ENCODE assay signal across 15 cellular contexts in the genomic region with DNA sequence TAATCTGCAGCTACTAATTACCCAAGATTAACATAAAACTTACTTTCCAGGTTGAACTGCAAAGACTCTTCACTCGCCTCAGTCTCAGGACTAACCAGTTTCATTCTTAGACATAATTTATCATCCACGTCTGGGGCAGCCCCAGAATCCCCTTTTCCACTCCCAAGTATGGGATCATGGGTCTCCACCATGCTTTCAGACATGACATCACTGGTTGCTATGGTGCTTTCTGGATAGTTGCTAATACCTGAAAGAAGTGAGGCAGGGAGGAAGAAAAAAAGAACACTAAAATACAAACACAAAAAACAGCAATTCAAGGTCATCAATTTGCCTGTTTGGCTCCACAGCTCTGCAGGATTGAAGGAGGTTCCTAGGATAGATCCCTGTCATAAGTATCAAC. TPM values are rescaled to one million over a fixed set of nuclear protein-coding genes. Genes with fewer than 3 reads are reported as not detected.
DNase-seq lines count a peak whose midpoint lies in the region; ATAC-seq and TF ChIP-seq lines count a peak whose summit lies in the region.
"Had no signal": no experiment of that assay in that cellular context is flagged by ENCODE, and none has a peak within 500 bp of the region (broad histone marks: within the 10 kb centered on the region; RNA-seq: fewer than 3 reads in every experiment).

No MANE protein-coding gene starts in this region.

- intact Hi-C loops in activated CD4-positive, alpha-beta memory T cell treated with anti-CD3 and anti-CD28 coated beads for 36 hours (cut with micrococcal nuclease), result no loop called here
- intact Hi-C loops in IMR-90 (cut with micrococcal nuclease), result loop anchor here (10.0 kb wide), 1 partner anchor 318 kb away; no protein-coding TSS in a partner anchor

- no peak overlapping the region for H2BK5ac ChIP-seq in IMR-90 (ENCODE audit: low read depth, low read length, poor library complexity, severe bottlenecking)
- no peak overlapping the region for H2BK5ac ChIP-seq in mesendoderm (ENCODE audit: low read length)

- TF ChIP-seq POLR2A in IMR-90 (IDR thresholded peaks at IDR 0.05; ENCODE audit: low read depth, low read length), result no peak

- no peak overlapping the region for H3K4me3 Mint-ChIP-seq in activated CD4-positive, alpha-beta memory T cell treated with anti-CD3 and anti-CD28 coated beads for 36 hours
- H3K4me3 Mint-ChIP-seq in activated CD4-positive, alpha-beta memory T cell treated with anti-CD3 and anti-CD28 coated beads, Interleukin-2, amount 10 ng/mL, durations not matched to agents 7 days and 5 days, result no peak overlapping the region
- H3K4me3 Mint-ChIP-seq in activated T-helper 17 cell treated with anti-CD3 and anti-CD28 coated beads, Interleukin-2, amount 50 U/mL, for 72 hours, result no peak overlapping the region
- H3K4me3 Mint-ChIP-seq: CD4-positive, alpha-beta memory T cell; GM23338; H9 had no signal

- H3K4me1 ChIP-seq in IMR-90 (ENCODE audit: control insufficient read depth, insufficient read depth, low read length) (peaks cover 5% of the 10 kb centered on the region), mesendoderm (ENCODE audit: control insufficient read depth, low read depth, low read length) (no peaks in the 10 kb centered on the region)

- no peak overlapping the region for H3K56ac ChIP-seq in IMR-90 (ENCODE audit: extremely low read depth, insufficient read depth, low read length)
- no peak overlapping the region for H3K56ac ChIP-seq in mesendoderm (ENCODE audit: low read length)

- H3K27me3 ChIP-seq in IMR-90 (ENCODE audit: control insufficient read depth, insufficient read depth, low read length), result no peaks in the 10 kb centered on the region
- H3K27me3 ChIP-seq in mesendoderm (ENCODE audit: insufficient read depth, low read length, poor library complexity), result no peaks in the 10 kb centered on the region
- H3K27me3 ChIP-seq: BE2C had no signal

- H2BK120ac ChIP-seq in IMR-90 (ENCODE audit: low read depth, low read length), result no peak overlapping the region
- no peak overlapping the region for H2BK120ac ChIP-seq in mesendoderm (ENCODE audit: low read depth, low read length)

- H3K36me3 ChIP-seq in IMR-90 (ENCODE audit: control insufficient read depth, insufficient read depth, low read length) (peaks cover 20% of the 10 kb centered on the region), mesendoderm (ENCODE audit: control insufficient read depth, insufficient read depth, low read length) (no peaks in the 10 kb centered on the region)

- no peak overlapping the region for H2AFZ ChIP-seq in IMR-90 (replicated peaks; ENCODE audit: low read length, poor library complexity)
- H2AFZ ChIP-seq: GM23338 had no signal

- H3K9me1 ChIP-seq in IMR-90 (ENCODE audit: insufficient read depth, low read length), result peaks cover 10% of the 10 kb centered on the region; the same call in 1 of the 2 replicates

- CTCF ChIA-PET in activated CD4-positive, alpha-beta memory T cell treated with anti-CD3 and anti-CD28 coated beads for 36 hours (lab: Charles Lee), result interaction anchor here (0.6 kb wide), 1 partner anchor 49 kb away, joined by 3 read pairs; no protein-coding TSS in a partner anchor
- CTCF ChIA-PET in activated CD4-positive, alpha-beta memory T cell treated with anti-CD3 and anti-CD28 coated beads, Interleukin-2, amount 10 ng/mL, durations not matched to agents 7 days and 5 days (lab: Charles Lee), result no interaction called here
- CTCF ChIA-PET in IMR-90 (lab: Yijun Ruan, JAX), result no interaction called here

- no peak for TF ChIP-seq CTCF in IMR-90 (conservative IDR thresholded peaks at IDR 0.05; ENCODE audit: low read depth, low read length)

- H3K36me3 Mint-ChIP-seq in activated CD4-positive, alpha-beta memory T cell treated with anti-CD3 and anti-CD28 coated beads for 36 hours, result peaks cover 6% of the 10 kb centered on the region
- H3K36me3 Mint-ChIP-seq in activated CD4-positive, alpha-beta memory T cell treated with anti-CD3 and anti-CD28 coated beads, Interleukin-2, amount 10 ng/mL, durations not matched to agents 7 days and 5 days (ENCODE audit: low read depth), result peaks cover 7% of the 10 kb centered on the region
- H3K36me3 Mint-ChIP-seq in activated T-helper 17 cell treated with anti-CD3 and anti-CD28 coated beads, Interleukin-2, amount 50 U/mL, for 72 hours (ENCODE audit: low read depth), result peaks cover 47% of the 10 kb centered on the region

- no peak overlapping the region for H3K9ac ChIP-seq in IMR-90 (ENCODE audit: low read depth, low read length)
- no peak overlapping the region for H3K9ac ChIP-seq in mesendoderm (ENCODE audit: low read length)

- no peak for DNase-seq in activated CD4-positive, alpha-beta memory T cell treated with anti-CD3 and anti-CD28 coated beads for 36 hours
- DNase-seq in activated CD4-positive, alpha-beta memory T cell treated with anti-CD3 and anti-CD28 coated beads, Interleukin-2, amount 10 ng/mL, durations not matched to agents 7 days and 5 days, result no peak
- no peak for DNase-seq in IMR-90
- peak; percentile 3 for DNase-seq in mesendoderm
- DNase-seq in COR-L47 (lab: John Stamatoyannopoulos, UW), result no peak
- DNase-seq: BE2C; CD4-positive, alpha-beta memory T cell; DMS153; DMS79 treated with DMSO at 0.1 percent for 48 hours; EL; H9 had no signal

- H4K5ac ChIP-seq in IMR-90 (ENCODE audit: low read depth, low read length) (no peak overlapping the region), mesendoderm (ENCODE audit: low read length) (no peak overlapping the region)

- H3K4ac ChIP-seq in IMR-90 (ENCODE audit: low read depth, low read length) (no peak overlapping the region), mesendoderm (ENCODE audit: low read depth, low read length) (no peak overlapping the region)

- H2AK5ac ChIP-seq in IMR-90 (ENCODE audit: low read depth, low read length) (no peak overlapping the region), mesendoderm (ENCODE audit: low read length) (no peak overlapping the region)

- H3K9me3 Mint-ChIP-seq in activated CD4-positive, alpha-beta memory T cell treated with anti-CD3 and anti-CD28 coated beads for 36 hours, result no peaks in the 10 kb centered on the region
- H3K9me3 Mint-ChIP-seq in activated CD4-positive, alpha-beta memory T cell treated with anti-CD3 and anti-CD28 coated beads, Interleukin-2, amount 10 ng/mL, durations not matched to agents 7 days and 5 days, result no peaks in the 10 kb centered on the region
- H3K9me3 Mint-ChIP-seq in activated T-helper 17 cell treated with anti-CD3 and anti-CD28 coated beads, Interleukin-2, amount 50 U/mL, for 72 hours, result no peaks in the 10 kb centered on the region
- H3K9me3 Mint-ChIP-seq: CD4-positive, alpha-beta memory T cell; GM23338; H9 had no signal

- dilution Hi-C loops in IMR-90 (cut with HindIII; ENCODE audit: low sequenced_read_pairs, unreplicated experiment), result no loop called here

- in situ Hi-C loops in IMR-90 (cut with MboI; ENCODE audit: low sequenced_read_pairs), result no loop called here

- H3K27ac ChIP-seq in IMR-90 (ENCODE audit: insufficient read depth, low read length) (no peak overlapping the region), mesendoderm (ENCODE audit: low read depth, low read length) (no peak overlapping the region)
- H3K27ac ChIP-seq: C4-2B had no signal

- H3K27ac Mint-ChIP-seq in activated CD4-positive, alpha-beta memory T cell treated with anti-CD3 and anti-CD28 coated beads for 36 hours, result peak overlapping the region; percentile 7
- H3K27ac Mint-ChIP-seq in activated CD4-positive, alpha-beta memory T cell treated with anti-CD3 and anti-CD28 coated beads, Interleukin-2, amount 10 ng/mL, durations not matched to agents 7 days and 5 days, result no peak overlapping the region
- peak overlapping the region; percentile 18 for H3K27ac Mint-ChIP-seq in activated T-helper 17 cell treated with anti-CD3 and anti-CD28 coated beads, Interleukin-2, amount 50 U/mL, for 72 hours
- H3K27ac Mint-ChIP-seq: GM23338 had no signal

- H3K14ac ChIP-seq in IMR-90 (replicated peaks; ENCODE audit: low read depth, low read length), result no peak overlapping the region

- no peak overlapping the region for H3K4me2 ChIP-seq in IMR-90 (ENCODE audit: low read depth, low read length)
- H3K4me2 ChIP-seq in mesendoderm (ENCODE audit: low read length), result no peak overlapping the region
- H3K4me2 ChIP-seq: GM23338 had no signal

- H4K8ac ChIP-seq in IMR-90 (ENCODE audit: low read depth in 2 of 2, low read length in 2 of 2) (no peak overlapping the region), mesendoderm (ENCODE audit: low read depth, low read length) (no peak overlapping the region)

- H3K23ac ChIP-seq in IMR-90 (ENCODE audit: low read depth, low read length) (no peak overlapping the region), mesendoderm (ENCODE audit: low read length) (no peak overlapping the region)

- peaks cover 14 to 35% of the 10 kb centered on the region in 2 experiments for H3K79me1 ChIP-seq in IMR-90 (ENCODE audit: low read depth in 1 of 2, low read length in 2 of 2)
- peaks cover 2% of the 10 kb centered on the region for H3K79me1 ChIP-seq in mesendoderm (ENCODE audit: low read length)

- no peak for TF ChIP-seq RAD21 in IMR-90 (IDR thresholded peaks at IDR 0.05; ENCODE audit: low read length)

- H3K18ac ChIP-seq in IMR-90 (ENCODE audit: low read depth, low read length), result no peak overlapping the region
- no peak overlapping the region for H3K18ac ChIP-seq in mesendoderm (ENCODE audit: low read length)

- H3K27me3 Mint-ChIP-seq in activated CD4-positive, alpha-beta memory T cell treated with anti-CD3 and anti-CD28 coated beads for 36 hours, result no peaks in the 10 kb centered on the region
- H3K27me3 Mint-ChIP-seq in activated CD4-positive, alpha-beta memory T cell treated with anti-CD3 and anti-CD28 coated beads, Interleukin-2, amount 10 ng/mL, durations not matched to agents 7 days and 5 days, result no peaks in the 10 kb centered on the region
- H3K27me3 Mint-ChIP-seq in activated T-helper 17 cell treated with anti-CD3 and anti-CD28 coated beads, Interleukin-2, amount 50 U/mL, for 72 hours, result no peaks in the 10 kb centered on the region
- H3K27me3 Mint-ChIP-seq: CD4-positive, alpha-beta memory T cell had no signal

- no peak overlapping the region for H4K91ac ChIP-seq in IMR-90 (ENCODE audit: insufficient read depth, low read depth, low read length)

- no TSS peak for BruUV-seq in IMR-90 (replicated peaks; lab: Mats Ljungman, UMichigan)

- no peak overlapping the region for H2BK15ac ChIP-seq in IMR-90 (ENCODE audit: low read depth, low read length)
- no peak overlapping the region for H2BK15ac ChIP-seq in mesendoderm (replicated peaks; ENCODE audit: low read depth)

- H3K9me3 ChIP-seq in IMR-90 (ENCODE audit: control insufficient read depth, insufficient read depth, low read length), result no peaks in the 10 kb centered on the region
- H3K9me3 ChIP-seq: BE2C had no signal

- no peak overlapping the region for H2BK20ac ChIP-seq in IMR-90 (ENCODE audit: low read depth, low read length)

- no CpG with 5 or more reads among the region's 2 CpGs for WGBS in IMR-90 (ENCODE audit: extremely low coverage in 2 of 2, insufficient read length in 1 of 2), 2 experiments
- no CpG with 5 or more reads among the region's 2 CpGs for WGBS in mesendoderm (ENCODE audit: extremely low coverage, insufficient coverage, low lambda C conversion rate)

- no peak overlapping the region for H3K4me3 ChIP-seq in IMR-90 (ENCODE audit: insufficient read depth, low read depth, low read length)
- H3K4me3 ChIP-seq in mesendoderm (ENCODE audit: low read length), result no peak overlapping the region
- H3K4me3 ChIP-seq: GM23338 had no signal

- peaks cover 2% of the 10 kb centered on the region for H3K79me2 ChIP-seq in mesendoderm (ENCODE audit: control insufficient read depth, insufficient read depth, low read length)

- no peak overlapping the region for H2AK9ac ChIP-seq in IMR-90 (replicated peaks; ENCODE audit: low read depth, low read length, poor library complexity)

- POLR2A ChIA-PET in activated CD4-positive, alpha-beta memory T cell treated with anti-CD3 and anti-CD28 coated beads for 36 hours (lab: Charles Lee), result no interaction called here
- POLR2A ChIA-PET in activated CD4-positive, alpha-beta memory T cell treated with anti-CD3 and anti-CD28 coated beads, Interleukin-2, amount 10 ng/mL, durations not matched to agents 7 days and 5 days (lab: Charles Lee), result no interaction called here
- POLR2A ChIA-PET in IMR-90 (lab: Charles Lee; ENCODE audit: unreplicated experiment), result no interaction called here

- ATAC-seq in IMR-90 (ENCODE audit: low read depth), result no peak
- ATAC-seq in activated T-helper 17 cell treated with anti-CD3 and anti-CD28 coated beads, Interleukin-2, amount 50 U/mL, for 72 hours (replicated peaks), result peak; percentile 77
- ATAC-seq in HG02623 (IDR thresholded peaks at IDR 0.05; ENCODE audit: unreplicated experiment), result no peak
- ATAC-seq: GM23338 had no signal

- no peaks in the 10 kb centered on the region for H4K20me1 ChIP-seq in IMR-90 (ENCODE audit: insufficient read depth, low read length)

- peaks cover 15% of the 10 kb centered on the region for H3K4me1 Mint-ChIP-seq in activated CD4-positive, alpha-beta memory T cell treated with anti-CD3 and anti-CD28 coated beads for 36 hours (ENCODE audit: low read depth)
- peaks cover 10% of the 10 kb centered on the region for H3K4me1 Mint-ChIP-seq in activated CD4-positive, alpha-beta memory T cell treated with anti-CD3 and anti-CD28 coated beads, Interleukin-2, amount 10 ng/mL, durations not matched to agents 7 days and 5 days
- no peaks in the 10 kb centered on the region for H3K4me1 Mint-ChIP-seq in activated T-helper 17 cell treated with anti-CD3 and anti-CD28 coated beads, Interleukin-2, amount 50 U/mL, for 72 hours

RNA-seq across cellular contexts. Expression of a gene that starts 46.6 kb away (rescaled TPM):
- 10 to 100 TPM; 26.4 to 32.0 TPM for total RNA-seq in activated CD4-positive, alpha-beta memory T cell treated with anti-CD3 and anti-CD28 coated beads for 36 hours
- 10 to 100 TPM; 26.6 to 28.1 TPM for total RNA-seq in activated CD4-positive, alpha-beta memory T cell treated with anti-CD3 and anti-CD28 coated beads, Interleukin-2, amount 10 ng/mL, durations not matched to agents 7 days and 5 days
- 64.5 and 73.9 TPM in 2 replicates for total RNA-seq in IMR-90 (2012; rRNA removed)
- polyA plus RNA-seq in IMR-90 (2012; rRNA removed), result 33.9 and 36.3 TPM in 2 replicates
- 15.6 and 19.1 TPM in 2 replicates for polyA plus RNA-seq in IMR-90 (2012; cell fraction: cytosol; rRNA removed)
- 46.0 and 100 TPM in 2 replicates for polyA plus RNA-seq in IMR-90 (2012; cell fraction: nucleus; rRNA removed; ENCODE audit: low replicate concordance)
- 10 to 100 TPM; 29.9 to 30.9 TPM for total RNA-seq in activated T-helper 17 cell treated with anti-CD3 and anti-CD28 coated beads, Interleukin-2, amount 50 U/mL, for 72 hours
- 19.0 TPM for polyA plus RNA-seq in mesendoderm (2013, experiment 1 of 2)
- polyA plus RNA-seq in mesendoderm (2013, experiment 2 of 2), result 19.4 TPM
